1 cellular context compared by ENCODE assay signal in genomic region chr1:111720274-111720976, GRCh38.
TF ChIP-seq lines count a peak whose summit lies in the region.

No MANE protein-coding gene starts in this region.

TF ChIP-seq in IMR-90, 13 proteins besides CTCF, POLR2A, EP300 and RAD21 (continued from another document):
- no peak for TF ChIP-seq ELK1 (IDR thresholded peaks at IDR 0.05; ENCODE audit: borderline replicate concordance, low read depth, low read length)
